Comparison of ENCODE assay signal across 28 cellular contexts in genomic region chrX:9329056-9329455, GRCh38.
"Had no signal": no experiment of that assay in that cellular context is flagged by ENCODE, and none has a peak within 500 bp of the region (broad histone marks: within the 10 kb centered on the region; RNA-seq: fewer than 3 reads in every experiment).

No MANE protein-coding gene starts in this region.

- H3K27me3 ChIP-seq: ascending aorta, brain microvascular endothelial cell, esophagus squamous epithelium had no signal

- ATAC-seq: activated CD4-positive, alpha-beta T cell treated with anti-CD3 and anti-CD28 coated beads for 36 hours; activated CD8-positive, alpha-beta memory T cell treated with anti-CD3 and anti-CD28 coated beads, Interleukin-2, amount 10 ng/mL, durations not matched to agents 7 days and 5 days; activated CD8-positive, alpha-beta T cell treated with anti-CD3 and anti-CD28 coated beads, Interleukin-2, amount 10 ng/mL, durations not matched to agents 7 days and 5 days; activated naive CD4-positive, alpha-beta T cell treated with anti-CD3 and anti-CD28 coated beads, Interleukin-2, amount 50 U/mL, for 72 hours; effector memory CD8-positive, alpha-beta T cell; T-cell had no signal

- H3K4me1 ChIP-seq: ascending aorta, esophagus squamous epithelium had no signal

- H3K9me3 ChIP-seq: ascending aorta, esophagus squamous epithelium had no signal

- H3K36me3 ChIP-seq: ascending aorta, brain microvascular endothelial cell, esophagus squamous epithelium had no signal

- H3K4me3 ChIP-seq: ascending aorta, coronary artery, dorsolateral prefrontal cortex, esophagus squamous epithelium had no signal

- DNase-seq: activated CD4-positive, alpha-beta memory T cell treated with anti-CD3 and anti-CD28 coated beads for 36 hours; activated CD4-positive, alpha-beta T cell treated with anti-CD3 and anti-CD28 coated beads for 36 hours; activated CD4-positive, alpha-beta T cell treated with anti-CD3 and anti-CD28 coated beads, Interleukin-2, amount 10 ng/mL, durations not matched to agents 24 days and 14 days; activated CD4-positive, CD25-positive, alpha-beta regulatory T cell; activated CD4-positive, CD25-positive, alpha-beta regulatory T cell treated with anti-CD3 and anti-CD28 coated beads, Interleukin-2, amount 50 U/mL, for 72 hours; activated CD8-positive, alpha-beta memory T cell treated with anti-CD3 and anti-CD28 coated beads, Interleukin-2, amount 10 ng/mL, durations not matched to agents 7 days and 5 days; activated CD8-positive, alpha-beta memory T cell treated with anti-CD3 and anti-CD28 coated beads, Interleukin-2, amount 50 U/mL, for 4 hours; activated CD8-positive, alpha-beta T cell treated with anti-CD3 and anti-CD28 coated beads, Interleukin-2, amount 10 ng/mL, durations not matched to agents 7 days and 5 days; activated effector memory CD4-positive, alpha-beta T cell treated with anti-CD3 and anti-CD28 coated beads, Interleukin-2, amount 50 U/mL, for 16 hours; activated naive CD4-positive, alpha-beta T cell; activated naive CD4-positive, alpha-beta T cell treated with anti-CD3 and anti-CD28 coated beads, Interleukin-2, amount 10 ng/mL, durations not matched to agents 7 days and 5 days; activated naive CD8-positive, alpha-beta T cell treated with anti-CD3 and anti-CD28 coated beads, Interleukin-2, amount 10 ng/mL, durations not matched to agents 7 days and 5 days; activated T-cell treated with anti-CD3 and anti-CD28 coated beads, Interleukin-2, amount 50 U/mL, for 1 hour; activated T-cell treated with anti-CD3 and anti-CD28 coated beads, Interleukin-2, amount 50 U/mL, for 48 hours; brain microvascular endothelial cell; dorsolateral prefrontal cortex; effector CD4-positive, alpha-beta T cell; effector memory CD8-positive, alpha-beta T cell; erythroblast; esophagus squamous epithelium; foreskin melanocyte; head of caudate nucleus; SW 1271; T-cell; T1000 had no signal

- H3K27ac ChIP-seq: ascending aorta, brain microvascular endothelial cell, coronary artery, dorsolateral prefrontal cortex, esophagus squamous epithelium had no signal
